In the genomic region with DNA sequence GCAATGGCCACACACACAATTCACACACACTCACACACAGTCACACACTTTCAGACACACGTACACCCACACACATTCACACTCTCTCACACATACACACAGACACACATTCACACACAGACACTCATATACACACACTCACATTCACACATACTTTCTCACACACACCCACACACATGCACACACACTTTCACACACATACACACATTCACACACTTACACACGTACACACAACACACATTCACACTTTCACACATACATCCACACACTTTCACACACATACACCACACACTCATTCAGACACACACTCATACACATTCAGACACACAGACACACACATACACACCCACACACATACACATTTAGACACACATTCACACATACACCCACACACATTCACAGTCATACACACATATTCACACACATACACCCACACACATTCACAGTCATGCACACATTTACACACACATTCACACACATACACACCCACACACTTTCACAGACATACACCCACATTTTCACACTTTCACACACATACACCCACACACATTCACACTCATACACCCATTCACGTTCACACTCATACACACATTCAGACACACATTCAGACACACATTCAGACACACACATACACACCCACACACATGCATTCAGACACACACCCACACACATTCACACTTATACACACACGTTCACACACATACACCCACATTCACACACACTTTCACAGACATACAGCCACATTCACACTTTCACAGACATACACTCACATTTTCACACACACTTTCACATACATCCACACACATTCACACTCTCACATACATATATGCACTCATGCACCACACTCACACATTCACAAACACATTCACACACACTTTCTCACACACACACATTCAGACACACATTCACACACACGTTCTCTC, we compare ENCODE assay signal across 24 cellular contexts. TPM values are rescaled to one million over a fixed set of nuclear protein-coding genes. Genes with fewer than 3 reads are reported as not detected.
A peak's percentile ranks its signal among the peaks of the same experiment; 100 is the strongest.
DNase-seq lines count a peak whose midpoint lies in the region; ATAC-seq, FAIRE-seq and TF ChIP-seq lines count a peak whose summit lies in the region.
"Had no signal": no experiment of that assay in that cellular context is flagged by ENCODE, and none has a peak within 500 bp of the region (broad histone marks: within the 10 kb centered on the region; RNA-seq: fewer than 3 reads in every experiment).

No MANE protein-coding gene starts in this region.

- H3K27ac ChIP-seq in HEK293 (ENCODE audit: extremely low read depth, low read depth, low read length) (no peak overlapping the region), GM12878 (ENCODE audit: control insufficient read depth, insufficient read depth) (no peak overlapping the region), osteoblast (ENCODE audit: low read depth, low read length) (no peak overlapping the region), esophagus squamous epithelium (no peak overlapping the region)
- H3K27ac ChIP-seq: A549; BLaER1 treated with 17β-estradiol and CSF1 and Interleukin-3, amounts not matched to agents 10 nM and 100 nM; GM23248; RWPE1 had no signal

- 43% methylated on average over 5 of the region's 5 CpGs for WGBS in GM12878 (ENCODE audit: insufficient coverage, insufficient replicate concordance, low lambda C conversion rate, missing lambda C conversion rate)
- 50 to 64% methylated on average over 5 of the region's 5 CpGs for WGBS in esophagus squamous epithelium, 2 donors

- no peaks in the 10 kb centered on the region; a peak in 1 of 3 replicates for H3K36me3 ChIP-seq in HEK293 (ENCODE audit: control insufficient read depth in 2 of 2, insufficient read depth in 1 of 2, low read length in 2 of 2)
- H3K36me3 ChIP-seq in GM12878 (ENCODE audit: control insufficient read depth in 2 of 2, insufficient read depth in 2 of 2, low read length in 1 of 2): no peaks in the 10 kb centered on the region
- no peaks in the 10 kb centered on the region for H3K36me3 ChIP-seq in osteoblast (ENCODE audit: insufficient read depth, low read length)
- H3K36me3 ChIP-seq in esophagus squamous epithelium: no peaks in the 10 kb centered on the region
- H3K36me3 ChIP-seq: BLaER1 treated with 17β-estradiol and CSF1 and Interleukin-3, amounts not matched to agents 10 nM and 100 nM had no signal

- no peak overlapping the region for H3K9ac ChIP-seq in GM12878 (ENCODE audit: control insufficient read depth, insufficient read depth, low read length)
- H3K9ac ChIP-seq: BLaER1 treated with 17β-estradiol and CSF1 and Interleukin-3, amounts not matched to agents 10 nM and 100 nM; GM23248 had no signal

- H3K27me3 ChIP-seq in GM12878 (replicated peaks in 1 of 2; ENCODE audit: control insufficient read depth in 2 of 2, insufficient read depth in 2 of 2, low read length in 1 of 2) (no peaks in the 10 kb centered on the region), osteoblast (ENCODE audit: insufficient read depth, low read length) (no peaks in the 10 kb centered on the region), esophagus squamous epithelium (peaks cover 0 to 7% (median 0%) of the 10 kb centered on the region in 4 donors)
- H3K27me3 ChIP-seq: BLaER1 treated with 17β-estradiol and CSF1 and Interleukin-3, amounts not matched to agents 10 nM and 100 nM had no signal

- H3K4me2 ChIP-seq in GM12878 (ENCODE audit: control insufficient read depth, insufficient read depth) (no peak overlapping the region), osteoblast (ENCODE audit: insufficient read depth, low read length) (no peak overlapping the region)
- H3K4me2 ChIP-seq: A549; BLaER1 treated with 17β-estradiol and CSF1 and Interleukin-3, amounts not matched to agents 10 nM and 100 nM had no signal

- TF ChIP-seq CTCF in HEK293 (tag by site-specific recombination; IDR thresholded peaks at IDR 0.05) (no peak; the same call in 1 of the 2 replicates), GM12878 (IDR thresholded peaks at IDR 0.05 in 2 of 3, conservative IDR thresholded peaks at IDR 0.05 in 1 of 3; ENCODE audit: control insufficient read depth in 2 of 3, extremely low read depth in 1 of 3, insufficient read depth in 1 of 3, low read depth in 3 of 3, low read length in 3 of 3) (no peak), osteoblast (IDR thresholded peaks at IDR 0.05; ENCODE audit: extremely low read depth, low read depth, low read length) (no peak), foreskin fibroblast (IDR thresholded peaks at IDR 0.05; ENCODE audit: low read depth, low read length) (no peak), esophagus squamous epithelium (IDR thresholded peaks at IDR 0.05) (no peak)

- H3K9me3 ChIP-seq in HEK293 (ENCODE audit: control insufficient read depth, insufficient read depth, low read depth, low read length): no peaks in the 10 kb centered on the region
- H3K9me3 ChIP-seq in GM12878 (replicated peaks; ENCODE audit: control insufficient read depth, insufficient read depth, low read length): no peaks in the 10 kb centered on the region; the same call in 1 of the 3 replicates
- H3K9me3 ChIP-seq in osteoblast (ENCODE audit: low read depth, low read length): no peaks in the 10 kb centered on the region
- H3K9me3 ChIP-seq in esophagus squamous epithelium: peaks cover 0 to 10% (median 4%) of the 10 kb centered on the region in 3 donors

- DNase-seq in GM12878 (ENCODE audit: low read depth, low spot score): no peak
- peak; percentile 62 for DNase-seq in osteoblast (ENCODE audit: insufficient read length, low spot score, missing footprints)
- no peak for DNase-seq in OCI-M2 (lab: John Stamatoyannopoulos, UW; ENCODE audit: unreplicated experiment)
- DNase-seq in foreskin fibroblast: no peak
- DNase-seq in esophagus squamous epithelium (lab: John Stamatoyannopoulos, UW): no peak
- DNase-seq: AML-193; CD4-positive, alpha-beta T cell; GM23248; H9; KG1; MM.1S; NCI-H2029; NCI-H446 treated with DMSO at 0.1 percent for 48 hours; NCI-H526; SHP77; T-helper 1 cell had no signal

- no peak for FAIRE-seq in GM12878 (lab: Jason Lieb, UNC)
- FAIRE-seq: A549, D721Med, G401.6 had no signal

- no peak overlapping the region for H3K4me3 ChIP-seq in HEK293 (ENCODE audit: low read depth, low read length)
- H3K4me3 ChIP-seq in GM12878: no peak overlapping the region
- H3K4me3 ChIP-seq in osteoblast (ENCODE audit: insufficient read depth, low read length): no peak overlapping the region
- H3K4me3 ChIP-seq in foreskin fibroblast (ENCODE audit: low read depth in 1 of 2, low read length in 2 of 2): no peak overlapping the region
- no peak overlapping the region for H3K4me3 ChIP-seq in esophagus squamous epithelium
- H3K4me3 ChIP-seq: A549; BLaER1 treated with 17β-estradiol and CSF1 and Interleukin-3, amounts not matched to agents 10 nM and 100 nM; GM23248 had no signal

- intact Hi-C loops in GM12878 (cut with micrococcal nuclease; ENCODE audit: unreplicated experiment) (no loop called here), esophagus squamous epithelium (cut with DNase I) (no loop called here)

- POLR2A ChIA-PET in HEK293 (lab: Yijun Ruan, JAX) (no interaction called here), GM12878 (lab: Charles Lee) (no interaction called here)

- CTCF ChIA-PET in HEK293 (lab: Yijun Ruan, JAX): no interaction called here
- CTCF ChIA-PET in GM12878 (lab: Yijun Ruan, JAX): no interaction called here

- H2AFZ ChIP-seq in GM12878 (ENCODE audit: control insufficient read depth, low read depth, low read length) (no peak overlapping the region), osteoblast (ENCODE audit: low read length) (no peak overlapping the region)
- H2AFZ ChIP-seq: GM23248 had no signal

- no TSS peak for BruUV-seq in GM12878 (replicated peaks; lab: Mats Ljungman, UMichigan)

- H4K20me1 ChIP-seq in GM12878 (ENCODE audit: control insufficient read depth, insufficient read depth) (no peaks in the 10 kb centered on the region), osteoblast (ENCODE audit: insufficient read depth, low read length) (no peaks in the 10 kb centered on the region)
- H4K20me1 ChIP-seq: BLaER1 treated with 17β-estradiol and CSF1 and Interleukin-3, amounts not matched to agents 10 nM and 100 nM had no signal

- in situ Hi-C loops in GM12878 (cut with MboI): no loop called here

- no peak for TF ChIP-seq RAD21 in GM12878 (IDR thresholded peaks at IDR 0.05; ENCODE audit: insufficient read depth, low read depth, low read length)

- H3K79me2 ChIP-seq in GM12878 (ENCODE audit: control insufficient read depth, insufficient read depth, low read length) (no peaks in the 10 kb centered on the region), osteoblast (ENCODE audit: insufficient read depth, low read length) (no peaks in the 10 kb centered on the region)

- H3K4me1 ChIP-seq in HEK293 (ENCODE audit: control insufficient read depth, insufficient read depth, low read length): no peaks in the 10 kb centered on the region
- H3K4me1 ChIP-seq in GM12878 (ENCODE audit: control insufficient read depth, insufficient read depth, low read length): no peaks in the 10 kb centered on the region
- no peaks in the 10 kb centered on the region for H3K4me1 ChIP-seq in osteoblast (ENCODE audit: insufficient read depth, low read length)
- H3K4me1 ChIP-seq in esophagus squamous epithelium: peaks cover 0 to 3% (median 0%) of the 10 kb centered on the region in 3 donors
- H3K4me1 ChIP-seq: A549 had no signal

- RAD21 ChIA-PET in GM12878 (lab: Charles Lee; ENCODE audit: unreplicated experiment): no interaction called here

- SMC1A ChIA-PET in GM12878 (lab: Charles Lee; ENCODE audit: uncharacterized antibody, unreplicated experiment): no interaction called here

- no peak for TF ChIP-seq EP300 in GM12878 (IDR thresholded peaks at IDR 0.05; ENCODE audit: borderline replicate concordance in 1 of 2, control insufficient read depth in 1 of 2, low read depth in 2 of 2, low read length in 2 of 2)

- no peak for TF ChIP-seq POLR2A in GM12878 (IDR thresholded peaks at IDR 0.05; ENCODE audit: low read depth, low read length)
- TF ChIP-seq POLR2A in esophagus squamous epithelium (IDR thresholded peaks at IDR 0.05): no peak

- ATAC-seq in GM12878 (no peak), SK-N-SH treated with all-trans-retinoic acid at 6 μM for 48 hours (no peak)
- ATAC-seq: A549 had no signal

RNA-seq across cellular contexts. Expression of a gene that starts 52.6 kb away (rescaled TPM):
- total RNA-seq in GM12878 (2013; cell fraction: nucleolus; rRNA removed): not detected in 2 replicates
- total RNA-seq in GM12878 (2014; rRNA removed): not detected in 2 replicates
- not detected in 2 replicates for total RNA-seq in GM12878 (2014; rRNA removed; fragmentation: Illumina TruSeq; extraction: Trizol)
- not detected in 2 replicates for total RNA-seq in GM12878 (2021)
- not detected for polyA plus RNA-seq in GM12878 (2011; ENCODE audit: low read depth)
- not detected in 2 replicates for polyA plus RNA-seq in GM12878 (2011; rRNA removed)
- polyA plus RNA-seq in GM12878 (2011; cell fraction: cytosol; rRNA removed): not detected in 2 replicates
- not detected in 2 replicates for polyA plus RNA-seq in GM12878 (2011; cell fraction: nucleus; rRNA removed)
- not detected in 2 replicates for polyA plus RNA-seq in GM12878 (2012)
- polyA plus RNA-seq in GM12878 (2014; fragmentation: Illumina TruSeq; extraction: Trizol): not detected in 2 replicates
- polyA plus RNA-seq in GM12878 (2014; fragmentation: Nextera tagmentation; extraction: Ambion mirVana): not detected
- polyA plus RNA-seq in GM12878 (2014; rRNA removed): not detected in 2 replicates
- not detected for polyA plus RNA-seq in GM12878 (2016; fragmentation: Nextera tagmentation; extraction: Ambion mirVana)
- polyA minus RNA-seq in GM12878 (2011; rRNA and poly(A)+ RNA removed): not detected in 2 replicates
- not detected in 2 replicates for polyA minus RNA-seq in GM12878 (2011; cell fraction: cytosol; rRNA and poly(A)+ RNA removed)
- polyA minus RNA-seq in GM12878 (2011; cell fraction: nucleus; rRNA and poly(A)+ RNA removed): not detected in 2 replicates
- not detected in 2 replicates for total RNA-seq in osteoblast
- not detected for total RNA-seq in esophagus squamous epithelium
- total RNA-seq: CD4-positive, alpha-beta T cell; GM23248; H9; SK-MEL-5 had no signal
- polyA plus RNA-seq: A549, GM23248 had no signal
